ENCODE assay signal across 16 cellular contexts in genomic region chr17:9053406-9053805, GRCh38.
"Had no signal": no experiment of that assay in that cellular context is flagged by ENCODE, and none has a peak within 500 bp of the region (broad histone marks: within the 10 kb centered on the region; RNA-seq: fewer than 3 reads in every experiment).

No MANE protein-coding gene starts in this region.

- H3K4me1 Mint-ChIP-seq: naive B cell had no signal

- H3K9me3 Mint-ChIP-seq: dendritic cell treated with granulocyte-macrophage colony-stimulating factor and Interleukin-4, amounts not matched to agents 40 ng/mL and 50 ng/mL, for 4 days had no signal

- H3K27me3 Mint-ChIP-seq: dendritic cell treated with granulocyte-macrophage colony-stimulating factor and Interleukin-4, amounts not matched to agents 40 ng/mL and 50 ng/mL, for 4 days had no signal

- DNase-seq: cerebellar nuclear complex; erythroblast; foreskin melanocyte; mammary epithelial cell; naive B cell; small intestine; stimulated activated CD4-positive, alpha-beta T cell treated with anti-CD3 and anti-CD28 coated beads, Interleukin-12 subunit alpha, Interleukin-12 subunit beta, amount 100 ng/mL, for 4 hours; stimulated activated naive CD4-positive, alpha-beta T cell; stomach; substantia nigra had no signal

- H3K9me3 ChIP-seq: transverse colon had no signal

- H3K4me3 Mint-ChIP-seq: dendritic cell treated with granulocyte-macrophage colony-stimulating factor and Interleukin-4, amounts not matched to agents 40 ng/mL and 50 ng/mL, for 4 days; mesothelial cell of epicardium; naive B cell had no signal

- H3K36me3 ChIP-seq: right atrium auricular region, stomach, thoracic aorta, transverse colon had no signal

- H3K27me3 ChIP-seq: right atrium auricular region, stomach, transverse colon had no signal

- H2AFZ ChIP-seq: hepatocyte had no signal

- H3K4me1 ChIP-seq: transverse colon had no signal

- H3K27ac Mint-ChIP-seq: dendritic cell treated with granulocyte-macrophage colony-stimulating factor and Interleukin-4, amounts not matched to agents 40 ng/mL and 50 ng/mL, for 4 days; mesothelial cell of epicardium; naive B cell had no signal

- H3K27ac ChIP-seq: hepatocyte, thoracic aorta had no signal

- H3K4me3 ChIP-seq: hepatocyte, right atrium auricular region, stomach, thoracic aorta, transverse colon had no signal
